In genomic region chr18:43236921-43237320, GRCh38 we compare ENCODE assay signal across 2 cellular contexts.
TF ChIP-seq lines count a peak whose summit lies in the region.

No MANE protein-coding gene starts in this region.

TF ChIP-seq in H1, 55 proteins besides CTCF, POLR2A, EP300 and RAD21:
- no peak for TF ChIP-seq KDM4A (IDR thresholded peaks at IDR 0.05; ENCODE audit: low read depth, low read length, severe bottlenecking)
- TF ChIP-seq TAF7 (optimal IDR thresholded peaks at IDR 0.05; ENCODE audit: borderline replicate concordance, low read depth, low read length), result no peak
- TF ChIP-seq CHD2 (IDR thresholded peaks at IDR 0.05; ENCODE audit: low read length), result no peak
- TF ChIP-seq RNF2 (IDR thresholded peaks at IDR 0.05; ENCODE audit: borderline replicate concordance, low read depth, low read length, missing control alignments, poor library complexity, severe bottlenecking), result no peak

TF ChIP-seq in HepG2, 621 proteins besides CTCF, POLR2A, EP300 and RAD21:
- TF ChIP-seq HNF4G (IDR thresholded peaks at IDR 0.05; ENCODE audit: borderline replicate concordance, low read depth, low read length) (no peak), HNF4G (CRISPR knock-in tag; IDR thresholded peaks at IDR 0.05; ENCODE audit: borderline replicate concordance, low read depth) (no peak), ZBTB7B (CRISPR knock-in tag; IDR thresholded peaks at IDR 0.05) (no peak), ZNF670 (CRISPR knock-in tag; IDR thresholded peaks at IDR 0.05; ENCODE audit: borderline replicate concordance) (no peak), YEATS2 (CRISPR knock-in tag; IDR thresholded peaks at IDR 0.05; ENCODE audit: borderline replicate concordance) (no peak), ELF1 (CRISPR knock-in tag; IDR thresholded peaks at IDR 0.05) (no peak), SRF (IDR thresholded peaks at IDR 0.05; ENCODE audit: low read depth, low read length) (no peak), PRDM4 (CRISPR knock-in tag; IDR thresholded peaks at IDR 0.05; ENCODE audit: borderline replicate concordance) (no peak)
